ENCODE assay signal across 1 cellular context in genomic region chr11:3824714-3825472, GRCh38.
TF ChIP-seq lines count a peak whose summit lies in the region.

No MANE protein-coding gene starts in this region.

TF ChIP-seq in GM23338, 12 proteins besides CTCF, POLR2A, EP300 and RAD21 (continued from another document):
- TF ChIP-seq, protein P1, sequence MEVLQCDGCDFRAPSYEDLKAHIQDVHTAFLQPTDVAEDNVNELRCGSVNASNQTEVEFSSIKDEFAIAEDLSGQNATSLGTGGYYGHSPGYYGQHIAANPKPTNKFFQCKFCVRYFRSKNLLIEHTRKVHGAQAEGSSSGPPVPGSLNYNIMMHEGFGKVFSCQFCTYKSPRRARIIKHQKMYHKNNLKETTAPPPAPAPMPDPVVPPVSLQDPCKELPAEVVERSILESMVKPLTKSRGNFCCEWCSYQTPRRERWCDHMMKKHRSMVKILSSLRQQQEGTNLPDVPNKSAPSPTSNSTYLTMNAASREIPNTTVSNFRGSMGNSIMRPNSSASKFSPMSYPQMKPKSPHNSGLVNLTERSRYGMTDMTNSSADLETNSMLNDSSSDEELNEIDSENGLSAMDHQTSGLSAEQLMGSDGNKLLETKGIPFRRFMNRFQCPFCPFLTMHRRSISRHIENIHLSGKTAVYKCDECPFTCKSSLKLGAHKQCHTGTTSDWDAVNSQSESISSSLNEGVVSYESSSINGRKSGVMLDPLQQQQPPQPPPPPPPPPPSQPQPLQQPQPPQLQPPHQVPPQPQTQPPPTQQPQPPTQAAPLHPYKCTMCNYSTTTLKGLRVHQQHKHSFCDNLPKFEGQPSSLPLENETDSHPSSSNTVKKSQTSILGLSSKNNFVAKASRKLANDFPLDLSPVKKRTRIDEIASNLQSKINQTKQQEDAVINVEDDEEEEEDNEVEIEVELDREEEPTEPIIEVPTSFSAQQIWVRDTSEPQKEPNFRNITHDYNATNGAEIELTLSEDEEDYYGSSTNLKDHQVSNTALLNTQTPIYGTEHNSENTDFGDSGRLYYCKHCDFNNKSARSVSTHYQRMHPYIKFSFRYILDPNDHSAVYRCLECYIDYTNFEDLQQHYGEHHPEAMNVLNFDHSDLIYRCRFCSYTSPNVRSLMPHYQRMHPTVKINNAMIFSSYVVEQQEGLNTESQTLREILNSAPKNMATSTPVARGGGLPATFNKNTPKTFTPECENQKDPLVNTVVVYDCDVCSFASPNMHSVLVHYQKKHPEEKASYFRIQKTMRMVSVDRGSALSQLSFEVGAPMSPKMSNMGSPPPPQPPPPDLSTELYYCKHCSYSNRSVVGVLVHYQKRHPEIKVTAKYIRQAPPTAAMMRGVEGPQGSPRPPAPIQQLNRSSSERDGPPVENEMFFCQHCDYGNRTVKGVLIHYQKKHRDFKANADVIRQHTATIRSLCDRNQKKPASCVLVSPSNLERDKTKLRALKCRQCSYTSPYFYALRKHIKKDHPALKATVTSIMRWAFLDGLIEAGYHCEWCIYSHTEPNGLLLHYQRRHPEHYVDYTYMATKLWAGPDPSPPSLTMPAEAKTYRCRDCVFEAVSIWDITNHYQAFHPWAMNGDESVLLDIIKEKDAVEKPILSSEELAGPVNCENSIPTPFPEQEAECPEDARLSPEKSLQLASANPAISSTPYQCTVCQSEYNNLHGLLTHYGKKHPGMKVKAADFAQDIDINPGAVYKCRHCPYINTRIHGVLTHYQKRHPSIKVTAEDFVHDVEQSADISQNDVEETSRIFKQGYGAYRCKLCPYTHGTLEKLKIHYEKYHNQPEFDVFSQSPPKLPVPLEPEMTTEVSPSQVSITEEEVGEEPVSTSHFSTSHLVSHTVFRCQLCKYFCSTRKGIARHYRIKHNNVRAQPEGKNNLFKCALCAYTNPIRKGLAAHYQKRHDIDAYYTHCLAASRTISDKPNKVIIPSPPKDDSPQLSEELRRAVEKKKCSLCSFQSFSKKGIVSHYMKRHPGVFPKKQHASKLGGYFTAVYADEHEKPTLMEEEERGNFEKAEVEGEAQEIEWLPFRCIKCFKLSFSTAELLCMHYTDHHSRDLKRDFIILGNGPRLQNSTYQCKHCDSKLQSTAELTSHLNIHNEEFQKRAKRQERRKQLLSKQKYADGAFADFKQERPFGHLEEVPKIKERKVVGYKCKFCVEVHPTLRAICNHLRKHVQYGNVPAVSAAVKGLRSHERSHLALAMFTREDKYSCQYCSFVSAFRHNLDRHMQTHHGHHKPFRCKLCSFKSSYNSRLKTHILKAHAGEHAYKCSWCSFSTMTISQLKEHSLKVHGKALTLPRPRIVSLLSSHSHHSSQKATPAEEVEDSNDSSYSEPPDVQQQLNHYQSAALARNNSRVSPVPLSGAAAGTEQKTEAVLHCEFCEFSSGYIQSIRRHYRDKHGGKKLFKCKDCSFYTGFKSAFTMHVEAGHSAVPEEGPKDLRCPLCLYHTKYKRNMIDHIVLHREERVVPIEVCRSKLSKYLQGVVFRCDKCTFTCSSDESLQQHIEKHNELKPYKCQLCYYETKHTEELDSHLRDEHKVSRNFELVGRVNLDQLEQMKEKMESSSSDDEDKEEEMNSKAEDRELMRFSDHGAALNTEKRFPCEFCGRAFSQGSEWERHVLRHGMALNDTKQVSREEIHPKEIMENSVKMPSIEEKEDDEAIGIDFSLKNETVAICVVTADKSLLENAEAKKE (CRISPR knock-in tag; IDR thresholded peaks at IDR 0.05), result no peak
- peak; percentile 65; the same call in 1 of the 2 replicates for TF ChIP-seq CREB1 (CRISPR knock-in tag; IDR thresholded peaks at IDR 0.05; ENCODE audit: low read depth)
- TF ChIP-seq, protein P2, sequence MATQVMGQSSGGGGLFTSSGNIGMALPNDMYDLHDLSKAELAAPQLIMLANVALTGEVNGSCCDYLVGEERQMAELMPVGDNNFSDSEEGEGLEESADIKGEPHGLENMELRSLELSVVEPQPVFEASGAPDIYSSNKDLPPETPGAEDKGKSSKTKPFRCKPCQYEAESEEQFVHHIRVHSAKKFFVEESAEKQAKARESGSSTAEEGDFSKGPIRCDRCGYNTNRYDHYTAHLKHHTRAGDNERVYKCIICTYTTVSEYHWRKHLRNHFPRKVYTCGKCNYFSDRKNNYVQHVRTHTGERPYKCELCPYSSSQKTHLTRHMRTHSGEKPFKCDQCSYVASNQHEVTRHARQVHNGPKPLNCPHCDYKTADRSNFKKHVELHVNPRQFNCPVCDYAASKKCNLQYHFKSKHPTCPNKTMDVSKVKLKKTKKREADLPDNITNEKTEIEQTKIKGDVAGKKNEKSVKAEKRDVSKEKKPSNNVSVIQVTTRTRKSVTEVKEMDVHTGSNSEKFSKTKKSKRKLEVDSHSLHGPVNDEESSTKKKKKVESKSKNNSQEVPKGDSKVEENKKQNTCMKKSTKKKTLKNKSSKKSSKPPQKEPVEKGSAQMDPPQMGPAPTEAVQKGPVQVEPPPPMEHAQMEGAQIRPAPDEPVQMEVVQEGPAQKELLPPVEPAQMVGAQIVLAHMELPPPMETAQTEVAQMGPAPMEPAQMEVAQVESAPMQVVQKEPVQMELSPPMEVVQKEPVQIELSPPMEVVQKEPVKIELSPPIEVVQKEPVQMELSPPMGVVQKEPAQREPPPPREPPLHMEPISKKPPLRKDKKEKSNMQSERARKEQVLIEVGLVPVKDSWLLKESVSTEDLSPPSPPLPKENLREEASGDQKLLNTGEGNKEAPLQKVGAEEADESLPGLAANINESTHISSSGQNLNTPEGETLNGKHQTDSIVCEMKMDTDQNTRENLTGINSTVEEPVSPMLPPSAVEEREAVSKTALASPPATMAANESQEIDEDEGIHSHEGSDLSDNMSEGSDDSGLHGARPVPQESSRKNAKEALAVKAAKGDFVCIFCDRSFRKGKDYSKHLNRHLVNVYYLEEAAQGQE (IDR thresholded peaks at IDR 0.05; ENCODE audit: unreplicated experiment), result no peak
- TF ChIP-seq ZNF114 (CRISPR knock-in tag; IDR thresholded peaks at IDR 0.05), result no peak
- peak; percentile 44 for TF ChIP-seq POLR2AphosphoS5 (IDR thresholded peaks at IDR 0.05; ENCODE audit: low read depth)
